12 cellular contexts compared by ENCODE assay signal in the genomic region with DNA sequence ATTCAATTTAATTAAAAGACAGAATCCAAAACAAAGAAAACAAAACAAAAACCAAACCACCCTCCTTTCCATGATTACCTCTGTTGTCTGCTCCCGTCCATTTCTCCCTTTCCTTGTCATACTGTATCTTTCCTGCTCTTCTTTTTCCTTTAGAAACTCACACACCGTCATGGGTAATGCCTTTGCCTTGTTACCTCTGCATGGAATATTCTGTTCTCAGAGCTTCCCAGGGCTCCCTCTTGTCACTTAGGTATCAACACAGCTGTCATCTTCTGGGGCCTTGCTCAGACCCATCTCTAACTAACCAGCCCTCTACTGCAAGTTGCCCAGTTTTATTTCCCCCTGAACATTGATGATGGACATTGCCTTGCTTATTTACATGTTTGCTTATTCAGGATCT. TPM values are rescaled to one million over a fixed set of nuclear protein-coding genes. Genes with fewer than 3 reads are reported as not detected.
A peak's percentile ranks its signal among the peaks of the same experiment; 100 is the strongest.
DNase-seq lines count a peak whose midpoint lies in the region; ATAC-seq, FAIRE-seq and TF ChIP-seq lines count a peak whose summit lies in the region.
"Had no signal": no experiment of that assay in that cellular context is flagged by ENCODE, and none has a peak within 500 bp of the region (broad histone marks: within the 10 kb centered on the region; RNA-seq: fewer than 3 reads in every experiment).

No MANE protein-coding gene starts in this region.

- POLR2A ChIA-PET in activated B cell treated with CpG ODN at 0.5 μM for 24 hours (lab: Charles Lee) = interaction anchor here (1.5 to 1.6 kb wide), 2 partner anchors 40 to 64 kb away, joined by 4 to 5 read pairs; no protein-coding TSS in a partner anchor

- H3K4me2 ChIP-seq in DND-41 (ENCODE audit: insufficient read depth, low read length) (no peak overlapping the region), neural progenitor cell (no peak overlapping the region)

- H3K9ac ChIP-seq in DND-41 (ENCODE audit: low read depth, low read length) (no peak overlapping the region), neural progenitor cell (no peak overlapping the region)

- H3K36me3 ChIP-seq in DND-41 (ENCODE audit: insufficient read depth, low read length) (no peaks in the 10 kb centered on the region), H7 (replicated peaks; ENCODE audit: control insufficient read depth, insufficient read depth, low read length) (no peaks in the 10 kb centered on the region), neural progenitor cell (no peaks in the 10 kb centered on the region)
- H3K36me3 ChIP-seq: BE2C had no signal

- H3K36me3 Mint-ChIP-seq in activated B cell treated with CpG ODN at 0.5 μM for 24 hours (ENCODE audit: low read depth) = no peaks in the 10 kb centered on the region
- H3K36me3 Mint-ChIP-seq in neural progenitor cell = no peaks in the 10 kb centered on the region
- H3K36me3 Mint-ChIP-seq: CD4-positive, alpha-beta memory T cell had no signal

- no peaks in the 10 kb centered on the region for H3F3A ChIP-seq in neural progenitor cell (ENCODE audit: low read depth)

- H4K20me1 ChIP-seq in DND-41 (ENCODE audit: insufficient read depth, low read length) (no peaks in the 10 kb centered on the region), neural progenitor cell (ENCODE audit: low read depth) (no peaks in the 10 kb centered on the region)

- H3K27me3 Mint-ChIP-seq in activated B cell treated with CpG ODN at 0.5 μM for 24 hours (peaks cover 7% of the 10 kb centered on the region), neural progenitor cell (ENCODE audit: insufficient read depth, low read depth) (peaks cover 9% of the 10 kb centered on the region)
- H3K27me3 Mint-ChIP-seq: CD4-positive, alpha-beta memory T cell had no signal

- H3K4me1 Mint-ChIP-seq in activated B cell treated with CpG ODN at 0.5 μM for 24 hours (peaks cover 7% of the 10 kb centered on the region), neural progenitor cell (peaks cover 22% of the 10 kb centered on the region)

- H3K4me3 ChIP-seq in DND-41 (ENCODE audit: low read depth in 1 of 2, low read length in 2 of 2) (no peak overlapping the region), H7 (ENCODE audit: insufficient read depth, low read depth, low read length) (no peak overlapping the region), neural progenitor cell (no peak overlapping the region)

- H3K79me2 ChIP-seq in DND-41 (ENCODE audit: insufficient read depth, low read length) (no peaks in the 10 kb centered on the region), neural progenitor cell (ENCODE audit: low read depth) (no peaks in the 10 kb centered on the region)

- H3K4me3 Mint-ChIP-seq in activated B cell treated with CpG ODN at 0.5 μM for 24 hours (no peak overlapping the region), neural progenitor cell (no peak overlapping the region)

- intact Hi-C loops in activated B cell treated with CpG ODN at 0.5 μM for 24 hours (cut with micrococcal nuclease) = no loop called here

- no peaks in the 10 kb centered on the region for H3K27me3 ChIP-seq in DND-41 (ENCODE audit: insufficient read depth, low read length, poor library complexity)
- H3K27me3 ChIP-seq in H7 (ENCODE audit: control insufficient read depth, insufficient read depth, low read length) = no peaks in the 10 kb centered on the region; the same call in 1 of the 2 replicates
- H3K27me3 ChIP-seq in neural progenitor cell = peaks cover 16% of the 10 kb centered on the region
- H3K27me3 ChIP-seq: BE2C had no signal

- peaks cover 9% of the 10 kb centered on the region for H3K4me1 ChIP-seq in DND-41 (ENCODE audit: insufficient read depth, low read length)
- H3K4me1 ChIP-seq in neural progenitor cell = no peaks in the 10 kb centered on the region
- H3K4me1 ChIP-seq: BE2C had no signal

- ATAC-seq in DND-41 (ENCODE audit: insufficient read depth, low read depth) (no peak), activated B cell treated with CpG ODN at 0.5 μM for 24 hours (ENCODE audit: low read depth) (no peak)

- no peak overlapping the region for H3K27ac ChIP-seq in DND-41 (ENCODE audit: low read length)
- H3K27ac ChIP-seq in neural progenitor cell = no peak overlapping the region

- H3K27ac Mint-ChIP-seq in activated B cell treated with CpG ODN at 0.5 μM for 24 hours (no peak overlapping the region), neural progenitor cell (no peak overlapping the region)

- CTCF ChIA-PET in activated B cell treated with CpG ODN at 0.5 μM for 24 hours (lab: Charles Lee) = interaction anchor here (1.6 to 2.4 kb wide), 4 partner anchors 11 to 65 kb away, joined by 5 to 13 read pairs (median 10); a partner anchor contains a TSS

- no peak for FAIRE-seq in urothelium cell line (lab: Jason Lieb, UNC)

- no peaks in the 10 kb centered on the region for H3K9me3 Mint-ChIP-seq in activated B cell treated with CpG ODN at 0.5 μM for 24 hours
- peaks cover 3% of the 10 kb centered on the region for H3K9me3 Mint-ChIP-seq in neural progenitor cell
- H3K9me3 Mint-ChIP-seq: CD4-positive, alpha-beta memory T cell had no signal

- H3K9me3 ChIP-seq in DND-41 (ENCODE audit: insufficient read depth, low read length, severe bottlenecking) (no peaks in the 10 kb centered on the region), neural progenitor cell (ENCODE audit: low read depth) (no peaks in the 10 kb centered on the region)
- H3K9me3 ChIP-seq: BE2C had no signal

- no peak for DNase-seq in DND-41
- DNase-seq in H7 = peak; percentile 19
- DNase-seq in activated B cell treated with CpG ODN at 0.5 μM for 24 hours = peak; percentile 8
- DNase-seq in neural progenitor cell (ENCODE audit: low spot score) = no peak
- no peak for DNase-seq in urothelium cell line (ENCODE audit: low spot score)
- no peak for DNase-seq in NCI-H69 (lab: John Stamatoyannopoulos, UW)
- DNase-seq in NCI-H1436 treated with DMSO at 0.1 percent for 48 hours (lab: John Stamatoyannopoulos, UW) = no peak
- DNase-seq in NCI-H446 (lab: John Stamatoyannopoulos, UW) = no peak

- TF ChIP-seq CTCF in DND-41 (IDR thresholded peaks at IDR 0.05; ENCODE audit: borderline replicate concordance, extremely low read depth, low read length, poor library complexity, severe bottlenecking) (no peak), activated B cell treated with CpG ODN at 0.5 μM for 24 hours (IDR thresholded peaks at IDR 0.05) (no peak), neural progenitor cell (IDR thresholded peaks at IDR 0.05) (no peak)

- H2AFZ ChIP-seq in DND-41 (ENCODE audit: low read depth, low read length) = peak overlapping the region; percentile 36; the same call in 1 of the 2 replicates
- H2AFZ ChIP-seq in neural progenitor cell (replicated peaks) = peak overlapping the region; percentile 78

RNA-seq across cellular contexts. Expression of gene GIMAP8, which starts 30.2 kb away (rescaled TPM):
- total RNA-seq in H7 (2014; rRNA removed; shearing (Covaris generic)) = not detected in 2 replicates
- total RNA-seq in activated B cell treated with CpG ODN at 0.5 μM for 24 hours (0.22 TPM in 1 of 2 replicates, not detected in the other), neural progenitor cell (ENCODE audit: low replicate concordance) (not detected in 2 replicates)
- total RNA-seq: H4, LHCN-M2 had no signal

RNA-seq across cellular contexts. Expression of gene ZNF775, which starts 41.1 kb away (rescaled TPM):
- 44.2 and 56.7 TPM in 2 replicates for total RNA-seq in H7 (2014; rRNA removed; shearing (Covaris generic))
- total RNA-seq in activated B cell treated with CpG ODN at 0.5 μM for 24 hours (8.0 and 8.8 TPM in 2 replicates), neural progenitor cell (ENCODE audit: low replicate concordance) (3.0 and 26.1 TPM in 2 replicates)

RNA-seq across cellular contexts. Expression of gene REPIN1, which starts 51.6 kb away (rescaled TPM):
- 149 and 155 TPM in 2 replicates for total RNA-seq in H7 (2014; rRNA removed; shearing (Covaris generic))
- 106 and 116 TPM in 2 replicates for total RNA-seq in activated B cell treated with CpG ODN at 0.5 μM for 24 hours
- total RNA-seq in neural progenitor cell (ENCODE audit: low replicate concordance) = 18.0 and 58.9 TPM in 2 replicates

Comparison
In these comparisons a context has a peak if more than half of its experiments do, and no peak if none do; other contexts are left out.
1. DNase-seq: peak in H7 (single experiment) and activated B cell treated with CpG ODN at 0.5 μM for 24 hours (single experiment); none in DND-41 (single experiment), neural progenitor cell (single experiment), urothelium cell line (single experiment), NCI-H69 (single experiment), NCI-H1436 treated with DMSO at 0.1 percent for 48 hours (single experiment) and NCI-H446 (0 of 2).